In the genomic region with DNA sequence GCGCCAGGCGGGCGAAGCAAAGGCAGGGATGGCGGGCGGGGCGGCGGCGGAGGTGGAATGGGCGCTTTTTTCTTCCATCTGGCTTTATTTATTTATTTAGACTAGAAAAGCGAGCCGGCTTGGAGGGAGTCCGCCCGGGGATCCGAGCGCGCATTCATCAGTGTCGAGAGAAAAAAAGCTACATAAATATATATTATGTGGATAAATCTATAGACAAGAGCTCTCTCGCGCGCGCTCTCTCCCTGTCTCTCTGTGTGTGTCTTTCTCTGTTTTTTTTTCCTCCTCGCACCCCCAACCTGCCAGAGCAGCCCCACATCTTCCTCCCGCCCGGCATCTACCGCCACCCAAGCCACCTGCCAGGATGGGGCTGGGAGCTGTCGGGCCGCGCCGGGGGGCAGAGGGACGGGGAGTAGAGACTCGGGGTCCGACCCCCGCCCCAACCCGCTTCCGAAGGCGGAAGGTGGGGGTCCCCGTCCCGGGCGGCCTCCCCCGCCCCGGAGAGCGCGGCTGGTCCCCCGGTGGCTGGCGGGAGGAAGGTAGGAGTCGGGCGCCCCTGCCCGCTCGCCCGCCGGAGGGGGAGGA, we compare ENCODE assay signal across 10 cellular contexts. TPM values are rescaled to one million over a fixed set of nuclear protein-coding genes. Genes with fewer than 3 reads are reported as not detected.
A peak's percentile ranks its signal among the peaks of the same experiment; 100 is the strongest.
DNase-seq lines count a peak whose midpoint lies in the region; ATAC-seq and TF ChIP-seq lines count a peak whose summit lies in the region.
"Had no signal": no experiment of that assay in that cellular context is flagged by ENCODE, and none has a peak within 500 bp of the region (broad histone marks: within the 10 kb centered on the region; RNA-seq: fewer than 3 reads in every experiment).

No MANE protein-coding gene starts in this region.

- peak overlapping the region; percentile 27 to 46 for H3K4me3 ChIP-seq in left lung
- H3K4me3 ChIP-seq in tibial nerve, result peak overlapping the region; percentile 28 to 61 (median 44)
- H3K4me3 ChIP-seq in PC-9, result no peak overlapping the region

- H3K9me2 ChIP-seq in PC-9 (ENCODE audit: insufficient read depth), result no peaks in the 10 kb centered on the region

- H3K4me2 ChIP-seq in PC-9, result no peak overlapping the region

- H3K36me3 ChIP-seq in left lung (no peaks in the 10 kb centered on the region), tibial nerve (no peaks in the 10 kb centered on the region), PC-9 (ENCODE audit: low read depth) (no peaks in the 10 kb centered on the region)

- POLR2A ChIA-PET in activated CD4-positive, alpha-beta memory T cell treated with anti-CD3 and anti-CD28 coated beads, Interleukin-2, amount 10 ng/mL, durations not matched to agents 7 days and 5 days (lab: Charles Lee), result interaction anchor here (0.6 kb wide), 1 partner anchor 14 kb away, joined by 3 read pairs; no protein-coding TSS in a partner anchor
- POLR2A ChIA-PET in activated CD4-positive, alpha-beta memory T cell treated with anti-CD3 and anti-CD28 coated beads for 36 hours (lab: Charles Lee), result no interaction called here
- POLR2A ChIA-PET in PC-9 (lab: Charles Lee; ENCODE audit: unreplicated experiment), result no interaction called here

- no peak overlapping the region for H3K27ac Mint-ChIP-seq in activated CD4-positive, alpha-beta memory T cell treated with anti-CD3 and anti-CD28 coated beads, Interleukin-2, amount 10 ng/mL, durations not matched to agents 7 days and 5 days
- H3K27ac Mint-ChIP-seq in activated CD4-positive, alpha-beta memory T cell treated with anti-CD3 and anti-CD28 coated beads for 36 hours, result no peak overlapping the region
- H3K27ac Mint-ChIP-seq: dendritic cell treated with granulocyte-macrophage colony-stimulating factor and Interleukin-4, amounts not matched to agents 40 ng/mL and 50 ng/mL, for 4 days had no signal

- peaks cover 9% of the 10 kb centered on the region for H3K4me1 Mint-ChIP-seq in activated CD4-positive, alpha-beta memory T cell treated with anti-CD3 and anti-CD28 coated beads, Interleukin-2, amount 10 ng/mL, durations not matched to agents 7 days and 5 days
- H3K4me1 Mint-ChIP-seq in activated CD4-positive, alpha-beta memory T cell treated with anti-CD3 and anti-CD28 coated beads for 36 hours (ENCODE audit: low read depth), result peaks cover 12% of the 10 kb centered on the region

- H3K27me3 ChIP-seq in left lung (peaks cover 58 to 94% of the 10 kb centered on the region in 2 donors), tibial nerve (peaks cover 0 to 88% of the 10 kb centered on the region in 2 donors), PC-9 (ENCODE audit: insufficient read depth, low read depth) (0 out of 2 replicates have a peak, but pooled peaks cover 8% of the 10 kb centered on the region)

- no peak overlapping the region for H3K27ac ChIP-seq in left lung
- H3K27ac ChIP-seq in tibial nerve, result no peak overlapping the region
- H3K27ac ChIP-seq in PC-9, result no peak overlapping the region

- H3K9me3 ChIP-seq in left lung (no peaks in the 10 kb centered on the region), tibial nerve (no peaks in the 10 kb centered on the region), PC-9 (ENCODE audit: insufficient read depth, low read depth) (no peaks in the 10 kb centered on the region)

- no peaks in the 10 kb centered on the region for H3F3A ChIP-seq in PC-9 (ENCODE audit: insufficient read depth, low read depth)

- no peaks in the 10 kb centered on the region for H4K20me1 ChIP-seq in PC-9 (ENCODE audit: insufficient read depth)

- peaks cover 8 to 27% of the 10 kb centered on the region in 2 donors for H3K4me1 ChIP-seq in left lung
- H3K4me1 ChIP-seq in tibial nerve, result peaks cover 0 to 35% (median 11%) of the 10 kb centered on the region in 4 donors
- no peaks in the 10 kb centered on the region for H3K4me1 ChIP-seq in PC-9 (replicated peaks; ENCODE audit: insufficient read depth)

- no peak for ATAC-seq in left lung
- ATAC-seq in HG03196 (IDR thresholded peaks at IDR 0.05; ENCODE audit: unreplicated experiment), result no peak
- ATAC-seq in GM19463 (IDR thresholded peaks at IDR 0.05; ENCODE audit: unreplicated experiment), result no peak

- TF ChIP-seq POLR2A in tibial nerve (IDR thresholded peaks at IDR 0.05), result no peak

- H2AFZ ChIP-seq in PC-9, result no peak overlapping the region

- intact Hi-C loops in activated CD4-positive, alpha-beta memory T cell treated with anti-CD3 and anti-CD28 coated beads for 36 hours (cut with micrococcal nuclease), result no loop called here
- intact Hi-C loops in left lung (cut with DNase I), result no loop called here
- intact Hi-C loops in PC-9 (cut with micrococcal nuclease; ENCODE audit: unreplicated experiment), result no loop called here

- H3K9me3 Mint-ChIP-seq in activated CD4-positive, alpha-beta memory T cell treated with anti-CD3 and anti-CD28 coated beads, Interleukin-2, amount 10 ng/mL, durations not matched to agents 7 days and 5 days, result no peaks in the 10 kb centered on the region
- no peaks in the 10 kb centered on the region for H3K9me3 Mint-ChIP-seq in activated CD4-positive, alpha-beta memory T cell treated with anti-CD3 and anti-CD28 coated beads for 36 hours
- H3K9me3 Mint-ChIP-seq: dendritic cell treated with granulocyte-macrophage colony-stimulating factor and Interleukin-4, amounts not matched to agents 40 ng/mL and 50 ng/mL, for 4 days had no signal

- TF ChIP-seq EP300 in tibial nerve (IDR thresholded peaks at IDR 0.05), result no peak

- BruUV-seq in PC-9 (replicated peaks; lab: Mats Ljungman, UMichigan), result no TSS peak

- TF ChIP-seq CTCF in left lung (IDR thresholded peaks at IDR 0.05), result no peak
- no peak for TF ChIP-seq CTCF in tibial nerve (IDR thresholded peaks at IDR 0.05)
- TF ChIP-seq CTCF in PC-9 (conservative IDR thresholded peaks at IDR 0.05), result no peak

- 1% methylated on average over 32 to 46 of the region's 51 CpGs for WGBS in tibial nerve, 2 donors

- peaks cover 54% of the 10 kb centered on the region for H3K27me3 Mint-ChIP-seq in activated CD4-positive, alpha-beta memory T cell treated with anti-CD3 and anti-CD28 coated beads, Interleukin-2, amount 10 ng/mL, durations not matched to agents 7 days and 5 days
- peaks cover 63% of the 10 kb centered on the region for H3K27me3 Mint-ChIP-seq in activated CD4-positive, alpha-beta memory T cell treated with anti-CD3 and anti-CD28 coated beads for 36 hours

- CTCF ChIA-PET in activated CD4-positive, alpha-beta memory T cell treated with anti-CD3 and anti-CD28 coated beads, Interleukin-2, amount 10 ng/mL, durations not matched to agents 7 days and 5 days (lab: Charles Lee), result no interaction called here
- CTCF ChIA-PET in activated CD4-positive, alpha-beta memory T cell treated with anti-CD3 and anti-CD28 coated beads for 36 hours (lab: Charles Lee), result no interaction called here
- CTCF ChIA-PET in PC-9 (lab: Charles Lee), result no interaction called here

- H3K79me2 ChIP-seq in PC-9 (ENCODE audit: low read depth), result no peaks in the 10 kb centered on the region

- peak overlapping the region; percentile 24 for H3K4me3 Mint-ChIP-seq in activated CD4-positive, alpha-beta memory T cell treated with anti-CD3 and anti-CD28 coated beads, Interleukin-2, amount 10 ng/mL, durations not matched to agents 7 days and 5 days
- no peak overlapping the region for H3K4me3 Mint-ChIP-seq in activated CD4-positive, alpha-beta memory T cell treated with anti-CD3 and anti-CD28 coated beads for 36 hours
- H3K4me3 Mint-ChIP-seq: dendritic cell treated with granulocyte-macrophage colony-stimulating factor and Interleukin-4, amounts not matched to agents 40 ng/mL and 50 ng/mL, for 4 days had no signal

- DNase-seq in activated CD4-positive, alpha-beta memory T cell treated with anti-CD3 and anti-CD28 coated beads, Interleukin-2, amount 10 ng/mL, durations not matched to agents 7 days and 5 days, result no peak
- DNase-seq in activated CD4-positive, alpha-beta memory T cell treated with anti-CD3 and anti-CD28 coated beads for 36 hours, result no peak
- DNase-seq in astrocyte of the hippocampus (ENCODE audit: low read depth, low spot score), result peak; percentile 17
- peak in 1 of 2 donors; percentile 82 for DNase-seq in left lung
- no peak for DNase-seq in tibial nerve (ENCODE audit: low spot score in 2 of 2)
- no peak for DNase-seq in PC-9

- no peaks in the 10 kb centered on the region for H3K36me3 Mint-ChIP-seq in activated CD4-positive, alpha-beta memory T cell treated with anti-CD3 and anti-CD28 coated beads, Interleukin-2, amount 10 ng/mL, durations not matched to agents 7 days and 5 days (ENCODE audit: low read depth)
- H3K36me3 Mint-ChIP-seq in activated CD4-positive, alpha-beta memory T cell treated with anti-CD3 and anti-CD28 coated beads for 36 hours, result no peaks in the 10 kb centered on the region

RNA-seq across cellular contexts. Expression of gene CELF4, which starts 1.0 kb away (rescaled TPM):
- total RNA-seq in activated CD4-positive, alpha-beta memory T cell treated with anti-CD3 and anti-CD28 coated beads, Interleukin-2, amount 10 ng/mL, durations not matched to agents 7 days and 5 days, result not detected
- total RNA-seq in activated CD4-positive, alpha-beta memory T cell treated with anti-CD3 and anti-CD28 coated beads for 36 hours, result not detected
- total RNA-seq in left lung (1 to 10 TPM; 1.1 to 2.1 TPM), tibial nerve (not detected), PC-9 (2021) (1.2 and 1.9 TPM in 2 replicates)
- total RNA-seq: Daoy had no signal
